ENCODE assay signal across 31 cellular contexts in the genomic region with DNA sequence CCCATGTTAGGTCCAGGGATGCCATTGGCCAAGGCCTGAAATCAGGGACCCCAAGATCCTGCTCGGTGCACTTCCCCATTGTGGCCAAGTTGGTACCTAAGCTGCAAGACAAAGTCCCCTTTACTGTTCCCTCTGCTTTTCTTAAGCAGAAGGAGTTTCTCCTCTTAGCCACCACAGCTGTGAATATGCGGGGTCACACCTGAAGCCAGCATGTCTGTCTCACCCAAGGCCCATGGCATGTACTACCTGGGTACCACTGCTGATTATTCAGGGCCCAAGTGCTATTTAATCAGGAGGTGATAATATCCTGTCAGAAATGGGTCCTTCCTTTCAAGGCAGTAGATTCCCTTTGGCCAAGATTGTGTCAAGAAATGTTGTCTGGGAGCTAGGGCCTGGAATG.
"Had no signal": no experiment of that assay in that cellular context is flagged by ENCODE, and none has a peak within 500 bp of the region (broad histone marks: within the 10 kb centered on the region; RNA-seq: fewer than 3 reads in every experiment).

No MANE protein-coding gene starts in this region.

- H3K4me3 ChIP-seq: ovary, psoas muscle, right lobe of liver, sigmoid colon, suprapubic skin, testis, tibial artery, transverse colon, upper lobe of right lung, uterus had no signal

- H3K36me3 ChIP-seq: neutrophil, ovary, right lobe of liver, sigmoid colon, suprapubic skin, tibial artery, transverse colon, upper lobe of right lung, uterus had no signal

- H3K9me3 ChIP-seq: neutrophil, ovary, psoas muscle, right lobe of liver, sigmoid colon, suprapubic skin, testis, tibial artery, transverse colon, upper lobe of right lung, uterus had no signal

- DNase-seq: naive thymus-derived CD8-positive, alpha-beta T cell; nephron progenitor cell; nucleus accumbens; ovary; posterior cingulate gyrus; psoas muscle; right cardiac atrium; right lobe of liver; sigmoid colon; small intestine; stimulated activated CD4-positive, alpha-beta T cell treated with anti-CD3 and anti-CD28 coated beads, Interleukin-15, amount 100 ng/mL, for 24 hours; stimulated activated CD4-positive, alpha-beta T cell treated with anti-CD3 and anti-CD28 coated beads, Interleukin-2, amount 100 ng/mL, for 24 hours; stimulated activated CD4-positive, alpha-beta T cell treated with anti-CD3 and anti-CD28 coated beads, Interleukin-2, amount 100 ng/mL, for 48 hours; stimulated activated CD4-positive, alpha-beta T cell treated with anti-CD3 and anti-CD28 coated beads, Interleukin-4, amount 100 ng/mL, for 24 hours; stimulated activated naive CD4-positive, alpha-beta T cell; stimulated activated naive CD8-positive, alpha-beta T cell treated with anti-CD3 and anti-CD28 coated beads, Interleukin-15, amount 100 ng/mL, for 72 hours; stimulated activated naive CD8-positive, alpha-beta T cell treated with anti-CD3 and anti-CD28 coated beads, Interleukin-15, Interleukin-2, amounts not matched to agents 100 U/mL and 50 U/mL, for 24 hours; substantia nigra; testis; tibial artery; transverse colon; upper lobe of right lung; uterus had no signal

- H3K36me3 Mint-ChIP-seq: naive thymus-derived CD8-positive, alpha-beta T cell; natural killer cell treated with Interleukin-12 subunit alpha and Interleukin-12 subunit beta and Interleukin-15 and Interleukin-18, amount 100 ng/mL, for 72 hours; stimulated activated memory B cell treated with anti-CD40 and anti-IgM and Interleukin-4, amounts not matched to agents 10 μg/mL and 1 μg/mL and 100 μg/mL, for 72 hours; type B pancreatic cell had no signal

- H3K27ac Mint-ChIP-seq: natural killer cell treated with Interleukin-12 subunit alpha and Interleukin-12 subunit beta and Interleukin-15 and Interleukin-18, amount 100 ng/mL, for 72 hours; nephron progenitor cell; progenitor cell of endocrine pancreas; stimulated activated memory B cell treated with anti-CD40 and anti-IgM and Interleukin-4, amounts not matched to agents 10 μg/mL and 1 μg/mL and 100 μg/mL, for 72 hours; stimulated activated naive CD8-positive, alpha-beta T cell treated with anti-CD3 and anti-CD28 coated beads, Interleukin-15, amount 100 ng/mL, for 72 hours; type B pancreatic cell had no signal

- H3K27me3 ChIP-seq: neutrophil, ovary, right lobe of liver, sigmoid colon, suprapubic skin, testis, tibial artery, transverse colon, upper lobe of right lung, uterus had no signal

- H3K4me3 Mint-ChIP-seq: naive thymus-derived CD8-positive, alpha-beta T cell; natural killer cell treated with Interleukin-12 subunit alpha and Interleukin-12 subunit beta and Interleukin-15 and Interleukin-18, amount 100 ng/mL, for 72 hours; nephron progenitor cell; neural crest cell; stimulated activated memory B cell treated with anti-CD40 and anti-IgM and Interleukin-4, amounts not matched to agents 10 μg/mL and 1 μg/mL and 100 μg/mL, for 72 hours; stimulated activated naive CD8-positive, alpha-beta T cell treated with anti-CD3 and anti-CD28 coated beads, Interleukin-15, amount 100 ng/mL, for 72 hours; type B pancreatic cell had no signal

- H3K4me1 ChIP-seq: parathyroid adenoma, psoas muscle, right lobe of liver, sigmoid colon, suprapubic skin, testis, tibial artery, upper lobe of right lung, uterus had no signal

- H3K27me3 Mint-ChIP-seq: progenitor cell of endocrine pancreas, type B pancreatic cell had no signal

- H3K4me1 Mint-ChIP-seq: naive thymus-derived CD8-positive, alpha-beta T cell; neural crest cell; stimulated activated memory B cell treated with anti-CD40 and anti-IgM and Interleukin-4, amounts not matched to agents 10 μg/mL and 1 μg/mL and 100 μg/mL, for 72 hours; stimulated activated naive CD8-positive, alpha-beta T cell treated with anti-CD3 and anti-CD28 coated beads, Interleukin-15, amount 100 ng/mL, for 72 hours had no signal

- H3K9me3 Mint-ChIP-seq: naive thymus-derived CD8-positive, alpha-beta T cell; natural killer cell treated with Interleukin-12 subunit alpha and Interleukin-12 subunit beta and Interleukin-15 and Interleukin-18, amount 100 ng/mL, for 72 hours; stimulated activated memory B cell treated with anti-CD40 and anti-IgM and Interleukin-4, amounts not matched to agents 10 μg/mL and 1 μg/mL and 100 μg/mL, for 72 hours; stimulated activated naive CD8-positive, alpha-beta T cell treated with anti-CD3 and anti-CD28 coated beads, Interleukin-15, amount 100 ng/mL, for 72 hours; type B pancreatic cell had no signal

- H3K27ac ChIP-seq: neutrophil, ovary, parathyroid adenoma, psoas muscle, right lobe of liver, sigmoid colon, suprapubic skin, testis, tibial artery, transverse colon, upper lobe of right lung, uterus had no signal
